1 cellular context compared by ENCODE assay signal in genomic region chr12:34289431-34290190, GRCh38.
TF ChIP-seq lines count a peak whose summit lies in the region.

No MANE protein-coding gene starts in this region.

TF ChIP-seq in K562, 482 proteins besides CTCF, POLR2A, EP300 and RAD21 (continued from another document):
- TF ChIP-seq MEF2D (tag; conservative IDR thresholded peaks at IDR 0.05; ENCODE audit: low read depth) (no peak), RBFOX2 (IDR thresholded peaks at IDR 0.05; ENCODE audit: low read depth, low read length) (peak; percentile 34; the same call in 1 of the 2 replicates), YY1 (IDR thresholded peaks at IDR 0.05; ENCODE audit: borderline replicate concordance in 1 of 3, control insufficient read depth in 1 of 3, extremely low read depth in 1 of 3, insufficient read depth in 3 of 3, insufficient read length in 1 of 3, insufficient replicate concordance in 2 of 3, low read depth in 1 of 3, low read length in 2 of 3) (peak in 1 of 3 experiments; percentile 28), SAFB (IDR thresholded peaks at IDR 0.05; ENCODE audit: borderline replicate concordance, low read depth, low read length) (peak; percentile 52; the same call in 1 of the 2 replicates)
